In the genomic region with DNA sequence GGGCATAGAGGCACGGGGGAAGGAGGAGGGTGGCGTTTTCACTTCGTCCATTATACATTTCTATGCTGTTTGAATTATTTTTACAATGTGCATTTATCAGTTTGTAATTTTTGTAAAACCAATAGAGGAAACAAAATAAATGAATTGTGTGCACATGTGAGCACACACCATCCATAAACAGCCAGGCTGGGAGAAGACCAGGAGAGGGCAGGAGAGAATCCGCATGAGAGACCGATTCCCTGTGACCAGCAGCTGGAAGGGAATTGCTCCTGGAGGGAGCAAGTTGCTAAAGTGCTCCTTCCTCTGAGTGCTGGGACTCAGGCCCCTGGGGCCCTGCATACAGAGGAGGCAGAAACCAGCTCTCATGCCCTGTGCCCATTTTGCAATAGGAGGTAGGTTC, we compare ENCODE assay signal across 16 cellular contexts.
"Had no signal": no experiment of that assay in that cellular context is flagged by ENCODE, and none has a peak within 500 bp of the region (broad histone marks: within the 10 kb centered on the region; RNA-seq: fewer than 3 reads in every experiment).

No MANE protein-coding gene starts in this region.

- H3K79me2 ChIP-seq: hepatocyte had no signal

- H3K4me3 ChIP-seq: ascending aorta, colonic mucosa, hepatocyte, right atrium auricular region, smooth muscle cell, tibial artery, vagina had no signal

- H3K4me1 ChIP-seq: ascending aorta, colonic mucosa, right atrium auricular region, tibial artery, vagina had no signal

- H3K4me1 Mint-ChIP-seq: activated naive CD8-positive, alpha-beta T cell treated with anti-CD3 and anti-CD28 coated beads, Interleukin-2, amount 50 U/mL, for 24 hours; mesothelial cell of epicardium had no signal

- ATAC-seq: activated CD8-positive, alpha-beta T cell treated with anti-CD3 and anti-CD28 coated beads, Interleukin-2, amount 10 ng/mL, durations not matched to agents 7 days and 5 days; activated naive CD8-positive, alpha-beta T cell treated with anti-CD3 and anti-CD28 coated beads, Interleukin-2, amount 50 U/mL, for 24 hours; WTC11 had no signal

- H3K9me3 Mint-ChIP-seq: mesothelial cell of epicardium had no signal

- H3K4me2 ChIP-seq: hepatocyte, smooth muscle cell had no signal

- H3K36me3 ChIP-seq: ascending aorta, colonic mucosa, right atrium auricular region, tibial artery, vagina had no signal

- H2AFZ ChIP-seq: hepatocyte had no signal

- H3K36me3 Mint-ChIP-seq: mesothelial cell of epicardium, WTC11 had no signal

- H3K9me3 ChIP-seq: ascending aorta, colonic mucosa, vagina had no signal

- H3K27me3 ChIP-seq: ascending aorta, colonic mucosa, hepatocyte, right atrium auricular region, tibial artery, vagina had no signal

- H3K4me3 Mint-ChIP-seq: activated CD8-positive, alpha-beta T cell treated with anti-CD3 and anti-CD28 coated beads, Interleukin-2, amount 10 ng/mL, durations not matched to agents 7 days and 5 days; activated naive CD8-positive, alpha-beta T cell treated with anti-CD3 and anti-CD28 coated beads, Interleukin-2, amount 50 U/mL, for 24 hours; activated T-helper 1 cell treated with anti-CD3 and anti-CD28 coated beads, Interleukin-12 subunit alpha, Interleukin-12 subunit beta, Interleukin-2, Interleukin-4 antibody, amounts not matched to agents 30 ng/mL and 10 ng/mL and 1 ng/mL, durations not matched to agents 14 hours and 24 hours and 36 hours; mesothelial cell of epicardium; WTC11 had no signal

- H3K27ac ChIP-seq: ascending aorta, colonic mucosa, hepatocyte, right atrium auricular region, tibial artery, vagina had no signal

- H3K27ac Mint-ChIP-seq: activated CD8-positive, alpha-beta T cell treated with anti-CD3 and anti-CD28 coated beads, Interleukin-2, amount 10 ng/mL, durations not matched to agents 7 days and 5 days; activated naive CD8-positive, alpha-beta T cell treated with anti-CD3 and anti-CD28 coated beads, Interleukin-2, amount 50 U/mL, for 24 hours; activated T-helper 1 cell treated with anti-CD3 and anti-CD28 coated beads, Interleukin-12 subunit alpha, Interleukin-12 subunit beta, Interleukin-2, Interleukin-4 antibody, amounts not matched to agents 30 ng/mL and 10 ng/mL and 1 ng/mL, durations not matched to agents 14 hours and 24 hours and 36 hours; mesothelial cell of epicardium; WTC11 had no signal

- DNase-seq: activated CD4-positive, alpha-beta T cell treated with anti-CD3 and anti-CD28 coated beads for 48 hours; activated CD8-positive, alpha-beta memory T cell treated with anti-CD3 and anti-CD28 coated beads, Interleukin-2, amount 50 U/mL, for 48 hours; activated CD8-positive, alpha-beta T cell treated with anti-CD3 and anti-CD28 coated beads, Interleukin-2, amount 10 ng/mL, durations not matched to agents 7 days and 5 days; activated naive CD4-positive, alpha-beta T cell treated with Interleukin-2 at 50 U/mL for 16 hours; activated naive CD8-positive, alpha-beta T cell treated with anti-CD3 and anti-CD28 coated beads, Interleukin-2, amount 50 U/mL, for 24 hours; colonic mucosa; posterior cingulate gyrus; tibial artery had no signal
